1 cellular context compared by ENCODE assay signal in genomic region chr2:120653871-120654270, GRCh38.
TF ChIP-seq lines count a peak whose summit lies in the region.

No MANE protein-coding gene starts in this region.

TF ChIP-seq in IMR-90, 13 proteins besides CTCF, POLR2A, EP300 and RAD21 (continued from another document):
- no peak for TF ChIP-seq BHLHE40 (IDR thresholded peaks at IDR 0.05; ENCODE audit: low read depth, low read length)
- TF ChIP-seq RCOR1 (IDR thresholded peaks at IDR 0.05; ENCODE audit: insufficient replicate concordance, low read length): no peak
- no peak for TF ChIP-seq MXI1 (IDR thresholded peaks at IDR 0.05; ENCODE audit: borderline replicate concordance, low read depth, low read length)
- TF ChIP-seq MAFK (IDR thresholded peaks at IDR 0.05; ENCODE audit: low read depth, low read length): no peak
- TF ChIP-seq CHD1 (IDR thresholded peaks at IDR 0.05; ENCODE audit: low read depth, low read length): no peak
- no peak for TF ChIP-seq ELK1 (IDR thresholded peaks at IDR 0.05; ENCODE audit: borderline replicate concordance, low read depth, low read length)
- no peak for TF ChIP-seq MAZ (IDR thresholded peaks at IDR 0.05; ENCODE audit: borderline replicate concordance, low read depth, low read length)
- no peak for TF ChIP-seq RFX5 (IDR thresholded peaks at IDR 0.05; ENCODE audit: low read depth, low read length)
- no peak for TF ChIP-seq NFE2L2 (IDR thresholded peaks at IDR 0.05; ENCODE audit: low read depth, low read length)
- no peak for TF ChIP-seq USF2 (IDR thresholded peaks at IDR 0.05; ENCODE audit: low read depth, low read length)
- no peak for TF ChIP-seq CEBPB (IDR thresholded peaks at IDR 0.05; ENCODE audit: low read depth, low read length)
